ENCODE assay signal across 1 cellular context in genomic region chr2:64645014-64645418, GRCh38.
TF ChIP-seq lines count a peak whose summit lies in the region.

No MANE protein-coding gene starts in this region.

TF ChIP-seq in HCT116, 20 proteins besides CTCF, POLR2A, EP300 and RAD21 (continued from another document):
- TF ChIP-seq SP1 (IDR thresholded peaks at IDR 0.05; ENCODE audit: low read depth) = peak; percentile 44
- TF ChIP-seq POLR2AphosphoS5 (IDR thresholded peaks at IDR 0.05; ENCODE audit: low read depth, low read length) = peak; percentile 45; the same call in 1 of the 2 replicates
- no peak for TF ChIP-seq SIN3A (IDR thresholded peaks at IDR 0.05; ENCODE audit: low read depth)
- no peak for TF ChIP-seq ZNF274 (IDR thresholded peaks at IDR 0.05; ENCODE audit: low read depth, low read length)
- peak; percentile 42 for TF ChIP-seq TCF7L2 (IDR thresholded peaks at IDR 0.05; ENCODE audit: borderline replicate concordance, extremely low read depth, insufficient read depth, insufficient read length)
